1 cellular context compared by ENCODE assay signal in genomic region chr11:75143420-75143731, GRCh38.
TF ChIP-seq lines count a peak whose summit lies in the region.

No MANE protein-coding gene starts in this region.

TF ChIP-seq in HepG2, 621 proteins besides CTCF, POLR2A, EP300 and RAD21:
- TF ChIP-seq CBX1 (IDR thresholded peaks at IDR 0.05; ENCODE audit: low read depth) (no peak), ZNF24 (IDR thresholded peaks at IDR 0.05) (no peak), MAFK (conservative IDR thresholded peaks at IDR 0.05 in 1 of 2, IDR thresholded peaks at IDR 0.05 in 1 of 2; ENCODE audit: low read length in 2 of 2) (no peak), LRRFIP1 (CRISPR knock-in tag; conservative IDR thresholded peaks at IDR 0.05) (no peak), SMARCC2 (IDR thresholded peaks at IDR 0.05) (no peak), ZBTB26 (CRISPR knock-in tag; IDR thresholded peaks at IDR 0.05; ENCODE audit: borderline replicate concordance) (0 out of 2 replicates have a peak, but pooled peaks have one; percentile 1), PCBP2 (optimal IDR thresholded peaks at IDR 0.05; ENCODE audit: low read depth, low read length, poor library complexity, severe bottlenecking) (no peak), NONO (IDR thresholded peaks at IDR 0.05) (no peak), NONO (CRISPR knock-in tag; conservative IDR thresholded peaks at IDR 0.05) (no peak), ZNF496 (CRISPR knock-in tag; IDR thresholded peaks at IDR 0.05; ENCODE audit: insufficient replicate concordance) (no peak), TEAD3 (CRISPR knock-in tag; optimal IDR thresholded peaks at IDR 0.05; ENCODE audit: borderline replicate concordance) (no peak), CENPT (CRISPR knock-in tag; IDR thresholded peaks at IDR 0.05; ENCODE audit: low read depth) (no peak), ZSCAN29 (CRISPR knock-in tag; conservative IDR thresholded peaks at IDR 0.05) (no peak), RFXAP (CRISPR knock-in tag; IDR thresholded peaks at IDR 0.05; ENCODE audit: borderline replicate concordance) (no peak), GRHL1 (CRISPR knock-in tag; conservative IDR thresholded peaks at IDR 0.05) (no peak), MAFF (IDR thresholded peaks at IDR 0.05; ENCODE audit: low read depth, low read length) (no peak), ZC3H4 (CRISPR knock-in tag; IDR thresholded peaks at IDR 0.05; ENCODE audit: borderline replicate concordance) (no peak), TBP (CRISPR knock-in tag; IDR thresholded peaks at IDR 0.05) (no peak), ZNF20 (CRISPR knock-in tag; IDR thresholded peaks at IDR 0.05) (no peak), SALL1 (CRISPR knock-in tag; IDR thresholded peaks at IDR 0.05) (no peak), HNF1A (IDR thresholded peaks at IDR 0.05; ENCODE audit: low read depth) (no peak), HNF1A (CRISPR knock-in tag; IDR thresholded peaks at IDR 0.05; ENCODE audit: borderline replicate concordance) (no peak), ZNF207 (IDR thresholded peaks at IDR 0.05; ENCODE audit: borderline replicate concordance) (no peak), ZBTB39 (CRISPR knock-in tag; IDR thresholded peaks at IDR 0.05) (no peak), DMAP1 (CRISPR knock-in tag; IDR thresholded peaks at IDR 0.05) (0 out of 2 replicates have a peak, but pooled peaks have one; percentile 8), SRSF4 (IDR thresholded peaks at IDR 0.05; ENCODE audit: low read depth, low read length, poor library complexity, severe bottlenecking) (no peak), POGZ (CRISPR knock-in tag; IDR thresholded peaks at IDR 0.05) (no peak), MEIS2 (CRISPR knock-in tag; IDR thresholded peaks at IDR 0.05) (no peak), FOXO1 (CRISPR knock-in tag; IDR thresholded peaks at IDR 0.05) (no peak), MLX (CRISPR knock-in tag; IDR thresholded peaks at IDR 0.05) (peak; percentile 7; the same call in 1 of the 2 replicates), ZBTB1 (CRISPR knock-in tag; IDR thresholded peaks at IDR 0.05; ENCODE audit: borderline replicate concordance) (no peak), ZNF501 (CRISPR knock-in tag; IDR thresholded peaks at IDR 0.05) (0 out of 2 replicates have a peak, but pooled peaks have one; percentile 1), KLF13 (CRISPR knock-in tag; IDR thresholded peaks at IDR 0.05) (no peak), ATF2 (CRISPR knock-in tag; IDR thresholded peaks at IDR 0.05) (no peak), ZNF629 (CRISPR knock-in tag; conservative IDR thresholded peaks at IDR 0.05) (no peak), ZNF230 (CRISPR knock-in tag; IDR thresholded peaks at IDR 0.05) (no peak), HOXD1 (CRISPR knock-in tag; IDR thresholded peaks at IDR 0.05) (no peak), TAF15 (IDR thresholded peaks at IDR 0.05; ENCODE audit: low read depth, low read length, poor library complexity, severe bottlenecking) (no peak), GABPB1 (CRISPR knock-in tag; IDR thresholded peaks at IDR 0.05) (peak; percentile 22; the same call in 1 of the 2 replicates)
